Comparison of ENCODE assay signal across 11 cellular contexts in genomic region chr22:46673677-46674236, GRCh38. TPM values are rescaled to one million over a fixed set of nuclear protein-coding genes. Genes with fewer than 3 reads are reported as not detected.
DNase-seq lines count a peak whose midpoint lies in the region; ATAC-seq lines count a peak whose summit lies in the region.
"Had no signal": no experiment of that assay in that cellular context is flagged by ENCODE, and none has a peak within 500 bp of the region (broad histone marks: within the 10 kb centered on the region; RNA-seq: fewer than 3 reads in every experiment).

No MANE protein-coding gene starts in this region.

- no peaks in the 10 kb centered on the region for H3K9me3 Mint-ChIP-seq in T-cell
- no peaks in the 10 kb centered on the region for H3K9me3 Mint-ChIP-seq in activated naive CD8-positive, alpha-beta T cell treated with anti-CD3 and anti-CD28 coated beads for 36 hours
- H3K9me3 Mint-ChIP-seq: mesothelial cell of epicardium had no signal

- DNase-seq in COR-L47 (lab: John Stamatoyannopoulos, UW) (peak; percentile 35), T-cell (peak in 1 of 34 experiments; percentile 25), DMS153 treated with DMSO at 0.1 percent for 48 hours (lab: John Stamatoyannopoulos, UW; ENCODE audit: unreplicated experiment) (no peak), OCI-M1 (lab: John Stamatoyannopoulos, UW) (no peak), NCI-H2107 treated with DMSO at 0.1 percent for 48 hours (lab: John Stamatoyannopoulos, UW; ENCODE audit: unreplicated experiment) (no peak)
- DNase-seq in activated naive CD8-positive, alpha-beta T cell treated with anti-CD3 and anti-CD28 coated beads for 36 hours: peak; percentile 54
- DNase-seq in stimulated activated CD4-positive, alpha-beta T cell treated with anti-CD3 and anti-CD28 coated beads, Interleukin-2, amount 100 ng/mL, for 4 hours (ENCODE audit: low read depth): peak; percentile 46
- DNase-seq: glutamatergic neuron, NCI-H524 had no signal

- ATAC-seq in T-cell (replicated peaks in 1 of 4) (peak; percentile 26 to 56 (median 53)), GM18861 (IDR thresholded peaks at IDR 0.05; ENCODE audit: unreplicated experiment) (no peak)

- H3K4me1 Mint-ChIP-seq in T-cell: peaks cover 30 to 34% (median 33%) of the 10 kb centered on the region in 3 donors
- H3K4me1 Mint-ChIP-seq in activated naive CD8-positive, alpha-beta T cell treated with anti-CD3 and anti-CD28 coated beads for 36 hours: peaks cover 33% of the 10 kb centered on the region
- H3K4me1 Mint-ChIP-seq: mesothelial cell of epicardium had no signal

- peak overlapping the region; percentile 95 to 98 for H3K27ac Mint-ChIP-seq in T-cell
- peak overlapping the region; percentile 92 for H3K27ac Mint-ChIP-seq in activated naive CD8-positive, alpha-beta T cell treated with anti-CD3 and anti-CD28 coated beads for 36 hours
- H3K27ac Mint-ChIP-seq: mesothelial cell of epicardium had no signal

- POLR2A ChIA-PET in T-cell (lab: Charles Lee): interaction anchor here in 1 of 2 donors (0.7 kb wide), 1 partner anchor 11 kb away, joined by 3 read pairs; no protein-coding TSS in a partner anchor

- no peaks in the 10 kb centered on the region for H3K27me3 Mint-ChIP-seq in T-cell
- H3K27me3 Mint-ChIP-seq in activated naive CD8-positive, alpha-beta T cell treated with anti-CD3 and anti-CD28 coated beads for 36 hours: no peaks in the 10 kb centered on the region

- peak overlapping the region; percentile 82 to 89 (median 89) for H3K4me3 Mint-ChIP-seq in T-cell
- H3K4me3 Mint-ChIP-seq in activated naive CD8-positive, alpha-beta T cell treated with anti-CD3 and anti-CD28 coated beads for 36 hours: peak overlapping the region; percentile 85
- H3K4me3 Mint-ChIP-seq: mesothelial cell of epicardium had no signal

- peaks cover 3% of the 10 kb centered on the region for H3K36me3 Mint-ChIP-seq in T-cell
- H3K36me3 Mint-ChIP-seq in activated naive CD8-positive, alpha-beta T cell treated with anti-CD3 and anti-CD28 coated beads for 36 hours: peaks cover 2% of the 10 kb centered on the region

- CTCF ChIA-PET in T-cell (lab: Charles Lee): no interaction called here

RNA-seq across cellular contexts. Expression of gene GRAMD4, which starts 53.6 kb away (rescaled TPM):
- total RNA-seq in T-cell: 10 to 100 TPM in 4 of 5 donors, 1 to 10 TPM in 1; 8.8 to 24.3 (median 22.9) TPM
- total RNA-seq in activated naive CD8-positive, alpha-beta T cell treated with anti-CD3 and anti-CD28 coated beads for 36 hours: 10 to 100 TPM; 20.7 to 20.9 TPM

Comparison
In these comparisons a context has a peak if more than half of its experiments do, and no peak if none do; other contexts are left out.
1. DNase-seq: peak in COR-L47 (single experiment), activated naive CD8-positive, alpha-beta T cell treated with anti-CD3 and anti-CD28 coated beads for 36 hours (single experiment) and stimulated activated CD4-positive, alpha-beta T cell treated with anti-CD3 and anti-CD28 coated beads, Interleukin-2, amount 100 ng/mL, for 4 hours (single experiment); none in DMS153 treated with DMSO at 0.1 percent for 48 hours (single experiment), OCI-M1 (single experiment) and NCI-H2107 treated with DMSO at 0.1 percent for 48 hours (single experiment).